14 cellular contexts compared by ENCODE assay signal in the genomic region with DNA sequence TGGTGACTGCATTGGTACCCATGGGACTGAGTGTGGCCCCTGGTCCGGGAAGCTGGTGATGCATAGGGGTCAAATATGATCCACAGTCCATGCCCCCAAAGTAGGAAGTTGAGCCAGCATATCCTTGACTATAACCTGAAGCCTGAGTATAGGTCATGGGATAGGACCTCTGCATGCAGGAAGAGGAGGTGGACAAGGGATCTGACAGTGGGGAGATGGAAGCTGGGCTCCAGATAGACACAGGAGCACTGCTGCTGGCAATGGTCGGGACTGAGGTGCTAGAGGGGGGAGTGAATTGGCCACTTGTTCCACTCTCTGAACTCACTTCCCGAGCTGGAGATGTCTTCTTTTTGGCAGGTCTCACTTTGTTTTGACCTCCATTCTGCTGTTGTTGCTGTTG. TPM values are rescaled to one million over a fixed set of nuclear protein-coding genes. Genes with fewer than 3 reads are reported as not detected.
DNase-seq lines count a peak whose midpoint lies in the region; ATAC-seq, FAIRE-seq and TF ChIP-seq lines count a peak whose summit lies in the region.
"Had no signal": no experiment of that assay in that cellular context is flagged by ENCODE, and none has a peak within 500 bp of the region (broad histone marks: within the 10 kb centered on the region; RNA-seq: fewer than 3 reads in every experiment).

No MANE protein-coding gene starts in this region.

- no peak for FAIRE-seq in K562 (lab: Jason Lieb, UNC)
- FAIRE-seq: A549 had no signal

- H3K27me3 ChIP-seq in HUES48 (ENCODE audit: control insufficient read depth, insufficient read depth, low read length) (peaks cover 77% of the 10 kb centered on the region), K562 (ENCODE audit: control insufficient read depth in 2 of 2, insufficient read depth in 2 of 2, low read length in 2 of 2) (peaks cover 10 to 45% of the 10 kb centered on the region in 2 experiments; a peak in 4 of 5 replicates), iPS-15b (ENCODE audit: control insufficient read depth, insufficient read depth, low read length) (peaks cover 61% of the 10 kb centered on the region)

- H3K36me3 ChIP-seq in HUES48 (ENCODE audit: control insufficient read depth, insufficient read depth, low read length) (peaks cover 42% of the 10 kb centered on the region), K562 (ENCODE audit: control insufficient read depth, insufficient read depth, low read length) (no peaks in the 10 kb centered on the region), iPS-15b (ENCODE audit: control insufficient read depth, insufficient read depth, low read length) (peaks cover 8% of the 10 kb centered on the region)
- H3K36me3 ChIP-seq: BLaER1 treated with 17β-estradiol and CSF1 and Interleukin-3, amounts not matched to agents 10 nM and 100 nM had no signal

- POLR2A ChIA-PET in K562 (lab: Yijun Ruan, JAX): no interaction called here

- no peak overlapping the region for H3K27ac ChIP-seq in HUES48 (ENCODE audit: low read depth, low read length)
- H3K27ac ChIP-seq in K562 (ENCODE audit: extremely low read depth, low read depth, low read length): no peak overlapping the region
- H3K27ac ChIP-seq: A549; BLaER1 treated with 17β-estradiol and CSF1 and Interleukin-3, amounts not matched to agents 10 nM and 100 nM had no signal

- no TSS peak for BruUV-seq in K562 (replicated peaks; lab: Mats Ljungman, UMichigan)

- DNase-seq in K562 (ENCODE audit: extremely low read depth in 1 of 4, low spot score in 3 of 4): no peak
- DNase-seq in retinal pigment epithelial cell (ENCODE audit: low read depth): no peak
- no peak for DNase-seq in pons (ENCODE audit: low spot score)
- no peak for DNase-seq in stimulated activated CD4-positive, alpha-beta T cell treated with anti-CD3 and anti-CD28 coated beads, Interleukin-4, amount 100 ng/mL, for 1 hour
- DNase-seq: CD4-positive, CD25-positive, alpha-beta regulatory T cell; DMS53; GF-D8 had no signal

- no peaks in the 10 kb centered on the region for H3K9me1 ChIP-seq in K562 (ENCODE audit: control insufficient read depth, insufficient read depth, low read length)

- H3K9ac ChIP-seq in HUES48 (ENCODE audit: low read depth, low read length) (no peak overlapping the region), K562 (ENCODE audit: insufficient read depth in 1 of 2, low read depth in 2 of 2, low read length in 2 of 2) (no peak overlapping the region), iPS-15b (ENCODE audit: low read depth, low read length) (no peak overlapping the region)
- H3K9ac ChIP-seq: BLaER1 treated with 17β-estradiol and CSF1 and Interleukin-3, amounts not matched to agents 10 nM and 100 nM had no signal

- no peak for TF ChIP-seq RAD21 in K562 (CRISPR knock-in tag; conservative IDR thresholded peaks at IDR 0.05 in 1 of 2, IDR thresholded peaks at IDR 0.05 in 1 of 2)

- H3K4me2 ChIP-seq in K562 (ENCODE audit: insufficient read depth, low read length): no peak overlapping the region
- H3K4me2 ChIP-seq: A549; BLaER1 treated with 17β-estradiol and CSF1 and Interleukin-3, amounts not matched to agents 10 nM and 100 nM had no signal

- no peak for TF ChIP-seq POLR2A in K562 (conservative IDR thresholded peaks at IDR 0.05)

- H3K4me3 ChIP-seq in HUES48 (ENCODE audit: low read depth, low read length) (peak overlapping the region; percentile 27; the same call in 1 of the 2 replicates), K562 (no peak overlapping the region), iPS-15b (ENCODE audit: low read depth, low read length) (peak overlapping the region; percentile 4), retinal pigment epithelial cell (ENCODE audit: low read length) (peak overlapping the region; percentile 95)
- H3K4me3 ChIP-seq: A549; BLaER1 treated with 17β-estradiol and CSF1 and Interleukin-3, amounts not matched to agents 10 nM and 100 nM had no signal

- H4K20me1 ChIP-seq in K562 (replicated peaks; ENCODE audit: control insufficient read depth, insufficient read depth, low read length): no peaks in the 10 kb centered on the region
- H4K20me1 ChIP-seq: BLaER1 treated with 17β-estradiol and CSF1 and Interleukin-3, amounts not matched to agents 10 nM and 100 nM had no signal

- H2AFZ ChIP-seq in K562 (ENCODE audit: low read depth, low read length): no peak overlapping the region

- in situ Hi-C loops in K562 (cut with MboI): no loop called here

- ATAC-seq in K562: no peak
- no peak for ATAC-seq in GM19035 (IDR thresholded peaks at IDR 0.05; ENCODE audit: unreplicated experiment)
- ATAC-seq: A549, HCT116 had no signal

- 0% methylated on average over 3 of the region's 3 CpGs for WGBS in K562 (ENCODE audit: insufficient coverage, low coverage, missing lambda C conversion rate)

- intact Hi-C loops in K562 (cut with micrococcal nuclease): no loop called here

- TF ChIP-seq CTCF in K562 (IDR thresholded peaks at IDR 0.05 in 2 of 3, conservative IDR thresholded peaks at IDR 0.05 in 1 of 3; ENCODE audit: insufficient read depth in 2 of 3, low read depth in 1 of 3, low read length in 3 of 3) (no peak), retinal pigment epithelial cell (conservative IDR thresholded peaks at IDR 0.05; ENCODE audit: low read depth, low read length) (no peak)

- no peaks in the 10 kb centered on the region for H3K79me2 ChIP-seq in K562 (ENCODE audit: control insufficient read depth, insufficient read depth, low read length)

- CTCF ChIA-PET in K562 (lab: Yijun Ruan, JAX; ENCODE audit: low intra/inter-chr PET ratio): no interaction called here

- H3K4me1 ChIP-seq in HUES48 (ENCODE audit: control insufficient read depth, insufficient read depth, low read length) (peaks cover 73% of the 10 kb centered on the region), K562 (replicated peaks in 1 of 2; ENCODE audit: control insufficient read depth in 2 of 2, insufficient read depth in 2 of 2, low read length in 2 of 2) (peaks cover 0 to 13% of the 10 kb centered on the region in 2 experiments; a peak in 1 of 5 replicates), iPS-15b (ENCODE audit: control insufficient read depth, insufficient read depth, low read length) (peaks cover 25% of the 10 kb centered on the region)
- H3K4me1 ChIP-seq: A549 had no signal

- TF ChIP-seq EP300 in K562 (IDR thresholded peaks at IDR 0.05; ENCODE audit: low read length): no peak

- no peaks in the 10 kb centered on the region for H3K9me3 ChIP-seq in HUES48 (ENCODE audit: control insufficient read depth, insufficient read depth, low read length)
- H3K9me3 ChIP-seq in K562 (replicated peaks; ENCODE audit: control insufficient read depth, insufficient read depth, low read depth, low read length): no peaks in the 10 kb centered on the region
- H3K9me3 ChIP-seq in iPS-15b (ENCODE audit: control insufficient read depth, insufficient read depth, low read length): no peaks in the 10 kb centered on the region

TF ChIP-seq in K562, 482 proteins besides CTCF, POLR2A, EP300 and RAD21:
- TF ChIP-seq THAP7 (CRISPR knock-in tag; IDR thresholded peaks at IDR 0.05): no peak
- TF ChIP-seq SREBF1 (IDR thresholded peaks at IDR 0.05; ENCODE audit: borderline replicate concordance, low read depth, low read length): no peak
- no peak for TF ChIP-seq BHLHE40 (IDR thresholded peaks at IDR 0.05; ENCODE audit: low read length)
- TF ChIP-seq ZNF717 (CRISPR knock-in tag; IDR thresholded peaks at IDR 0.05): no peak
- TF ChIP-seq ZNF830 (CRISPR knock-in tag; IDR thresholded peaks at IDR 0.05): peak; percentile 72; the same call in 1 of the 2 replicates
- TF ChIP-seq, protein P1, sequence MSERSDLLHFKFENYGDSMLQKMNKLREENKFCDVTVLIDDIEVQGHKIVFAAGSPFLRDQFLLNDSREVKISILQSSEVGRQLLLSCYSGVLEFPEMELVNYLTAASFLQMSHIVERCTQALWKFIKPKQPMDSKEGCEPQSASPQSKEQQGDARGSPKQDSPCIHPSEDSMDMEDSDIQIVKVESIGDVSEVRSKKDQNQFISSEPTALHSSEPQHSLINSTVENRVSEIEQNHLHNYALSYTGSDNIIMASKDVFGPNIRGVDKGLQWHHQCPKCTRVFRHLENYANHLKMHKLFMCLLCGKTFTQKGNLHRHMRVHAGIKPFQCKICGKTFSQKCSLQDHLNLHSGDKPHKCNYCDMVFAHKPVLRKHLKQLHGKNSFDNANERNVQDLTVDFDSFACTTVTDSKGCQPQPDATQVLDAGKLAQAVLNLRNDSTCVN (CRISPR knock-in tag; IDR thresholded peaks at IDR 0.05): no peak
- TF ChIP-seq, protein P2, sequence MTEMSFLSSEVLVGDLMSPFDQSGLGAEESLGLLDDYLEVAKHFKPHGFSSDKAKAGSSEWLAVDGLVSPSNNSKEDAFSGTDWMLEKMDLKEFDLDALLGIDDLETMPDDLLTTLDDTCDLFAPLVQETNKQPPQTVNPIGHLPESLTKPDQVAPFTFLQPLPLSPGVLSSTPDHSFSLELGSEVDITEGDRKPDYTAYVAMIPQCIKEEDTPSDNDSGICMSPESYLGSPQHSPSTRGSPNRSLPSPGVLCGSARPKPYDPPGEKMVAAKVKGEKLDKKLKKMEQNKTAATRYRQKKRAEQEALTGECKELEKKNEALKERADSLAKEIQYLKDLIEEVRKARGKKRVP (CRISPR knock-in tag; IDR thresholded peaks at IDR 0.05): no peak

RNA-seq across cellular contexts. Expression of gene OTX2, which starts 8.4 kb away (rescaled TPM):
- total RNA-seq in K562 (2011; cell fraction: chromatin; rRNA removed; ENCODE audit: low replicate concordance): not detected in 2 replicates
- not detected in 2 replicates for total RNA-seq in K562 (2011; cell fraction: nucleolus; rRNA removed)
- not detected in 2 replicates for total RNA-seq in K562 (2011; cell fraction: nucleoplasm; rRNA removed)
- not detected in 2 replicates for total RNA-seq in K562 (2014; rRNA removed)
- not detected in 2 replicates for total RNA-seq in K562 (2014; rRNA removed; fragmentation: Illumina TruSeq; extraction: Trizol)
- total RNA-seq in K562 (2015; rRNA removed; fragmentation: Illumina TruSeq; extraction: Trizol): not detected in 2 replicates
- not detected in 2 replicates for total RNA-seq in K562 (2021)
- polyA plus RNA-seq in K562 (2011; rRNA removed): not detected in 2 replicates
- not detected in 2 replicates for polyA plus RNA-seq in K562 (2011; cell fraction: cytosol; rRNA removed)
- not detected in 2 replicates for polyA plus RNA-seq in K562 (2011; cell fraction: nucleus; rRNA removed)
- not detected in 2 replicates for polyA plus RNA-seq in K562 (2012)
- polyA plus RNA-seq in K562 (2014; fragmentation: Illumina TruSeq; extraction: Trizol): not detected in 2 replicates
- polyA plus RNA-seq in K562 (2014; fragmentation: Nextera tagmentation; extraction: Ambion mirVana): not detected
- polyA plus RNA-seq in K562 (2014; rRNA removed): not detected in 2 replicates
- polyA minus RNA-seq in K562 (2011; rRNA and poly(A)+ RNA removed): not detected in 2 replicates
- not detected in 2 replicates for polyA minus RNA-seq in K562 (2011; cell fraction: cytosol; rRNA and poly(A)+ RNA removed)
- not detected in 2 replicates for polyA minus RNA-seq in K562 (2011; cell fraction: nucleus; rRNA and poly(A)+ RNA removed)
- total RNA-seq: CD4-positive, CD25-positive, alpha-beta regulatory T cell; H4 had no signal
- polyA plus RNA-seq: A549; CD4-positive, CD25-positive, alpha-beta regulatory T cell had no signal
